In genomic region chr1:38052750-38053415, GRCh38 we compare ENCODE assay signal across 13 cellular contexts. TPM values are rescaled to one million over a fixed set of nuclear protein-coding genes. Genes with fewer than 3 reads are reported as not detected.
DNase-seq lines count a peak whose midpoint lies in the region; ATAC-seq lines count a peak whose summit lies in the region.
"Had no signal": no experiment of that assay in that cellular context is flagged by ENCODE, and none has a peak within 500 bp of the region (broad histone marks: within the 10 kb centered on the region; RNA-seq: fewer than 3 reads in every experiment).

No MANE protein-coding gene starts in this region.

- H3K27me3 ChIP-seq in Karpas-422 (ENCODE audit: low read length) (no peaks in the 10 kb centered on the region), mesendoderm (ENCODE audit: insufficient read depth, low read length, poor library complexity) (no peaks in the 10 kb centered on the region)

- H3K4me1 ChIP-seq in Karpas-422 (ENCODE audit: low read length) (peaks cover 20% of the 10 kb centered on the region), mesendoderm (ENCODE audit: control insufficient read depth, low read depth, low read length) (peaks cover 4% of the 10 kb centered on the region)

- peak; percentile 97 for DNase-seq in DMS 273 (lab: John Stamatoyannopoulos, UW; ENCODE audit: unreplicated experiment)
- no peak for DNase-seq in DMS 273 treated with DMSO at 0.1 percent for 48 hours (lab: John Stamatoyannopoulos, UW)
- DNase-seq in Karpas-422 = peak; percentile 82
- peak; percentile 62 for DNase-seq in mesendoderm
- no peak for DNase-seq in epidermal melanocyte (ENCODE audit: insufficient read length, low spot score)
- DNase-seq in NCI-H2196 treated with DMSO at 0.1 percent for 48 hours (lab: John Stamatoyannopoulos, UW; ENCODE audit: unreplicated experiment) = no peak

- no peak overlapping the region for H4K5ac ChIP-seq in mesendoderm (ENCODE audit: low read length)

- H3K4me3 ChIP-seq in Karpas-422 (ENCODE audit: low read length) (no peak overlapping the region), mesendoderm (ENCODE audit: low read length) (no peak overlapping the region)
- H3K4me3 ChIP-seq: cardiac muscle cell, suprapubic skin had no signal

- no peak overlapping the region for H2BK15ac ChIP-seq in mesendoderm (replicated peaks; ENCODE audit: low read depth)

- H3K27ac ChIP-seq in Karpas-422 (ENCODE audit: low read length) (no peak overlapping the region), mesendoderm (ENCODE audit: low read depth, low read length) (no peak overlapping the region)
- H3K27ac ChIP-seq: 22Rv1, cardiac muscle cell, suprapubic skin had no signal

- H2BK120ac ChIP-seq in mesendoderm (ENCODE audit: low read depth, low read length) = no peak overlapping the region

- H3K9me2 ChIP-seq in Karpas-422 (replicated peaks; ENCODE audit: insufficient read depth, low read length) = no peaks in the 10 kb centered on the region

- no peaks in the 10 kb centered on the region for H4K20me1 ChIP-seq in Karpas-422 (ENCODE audit: insufficient read depth, low read depth, low read length)

- no peak overlapping the region for H2AFZ ChIP-seq in Karpas-422 (ENCODE audit: low read length)

- H2BK5ac ChIP-seq in mesendoderm (ENCODE audit: low read length) = no peak overlapping the region

- H3K56ac ChIP-seq in mesendoderm (ENCODE audit: low read length) = no peak overlapping the region

- H3K36me3 ChIP-seq in Karpas-422 (ENCODE audit: insufficient read depth, low read length) (no peaks in the 10 kb centered on the region), mesendoderm (ENCODE audit: control insufficient read depth, insufficient read depth, low read length) (no peaks in the 10 kb centered on the region)
- H3K36me3 ChIP-seq: cardiac muscle cell, suprapubic skin had no signal

- H3K79me2 ChIP-seq in Karpas-422 (ENCODE audit: low read length) (no peaks in the 10 kb centered on the region), mesendoderm (ENCODE audit: control insufficient read depth, insufficient read depth, low read length) (no peaks in the 10 kb centered on the region)

- H3K9ac ChIP-seq in Karpas-422 (ENCODE audit: low read length) (no peak overlapping the region), mesendoderm (ENCODE audit: low read length) (no peak overlapping the region)

- no CpG with 5 or more reads among the region's 3 CpGs for WGBS in mesendoderm (ENCODE audit: extremely low coverage, insufficient coverage, low lambda C conversion rate)

- no peaks in the 10 kb centered on the region for H3K9me3 ChIP-seq in Karpas-422 (ENCODE audit: low read length)
- H3K9me3 ChIP-seq: suprapubic skin had no signal

- H3K4me2 ChIP-seq in Karpas-422 (ENCODE audit: low read depth, low read length, poor library complexity, severe bottlenecking) = peak overlapping the region; percentile 20
- H3K4me2 ChIP-seq in mesendoderm (ENCODE audit: low read length) = no peak overlapping the region

- H4K8ac ChIP-seq in mesendoderm (ENCODE audit: low read depth, low read length) = no peak overlapping the region

- no peak overlapping the region for H3K4ac ChIP-seq in mesendoderm (ENCODE audit: low read depth, low read length)

- no peak overlapping the region for H3K18ac ChIP-seq in mesendoderm (ENCODE audit: low read length)

- ATAC-seq in GM21528 (IDR thresholded peaks at IDR 0.05; ENCODE audit: low FRiP score, unreplicated experiment) (peak; percentile 51), GM21576 (IDR thresholded peaks at IDR 0.05; ENCODE audit: unreplicated experiment) (no peak)
- ATAC-seq: Right ventricle myocardium inferior had no signal

- no peaks in the 10 kb centered on the region for H3K79me1 ChIP-seq in mesendoderm (ENCODE audit: low read length)

- no peak overlapping the region for H2AK5ac ChIP-seq in mesendoderm (ENCODE audit: low read length)

- no peak overlapping the region for H3K23ac ChIP-seq in mesendoderm (ENCODE audit: low read length)

RNA-seq across cellular contexts. Expression of gene POU3F1, which starts 6.3 kb away (rescaled TPM):
- total RNA-seq in Karpas-422 (2014; rRNA removed; shearing (Covaris generic); ENCODE audit: low replicate concordance) = 0.07 TPM in 1 of 2 replicates, not detected in the other
- 1.2 TPM for polyA plus RNA-seq in mesendoderm (2013, experiment 1 of 2)
- polyA plus RNA-seq in mesendoderm (2013, experiment 2 of 2) = 1.3 TPM
- total RNA-seq: glomerular endothelial cell had no signal

RNA-seq across cellular contexts. Expression of gene UTP11, which starts 40.3 kb away (rescaled TPM):
- 27.3 and 31.1 TPM in 2 replicates for total RNA-seq in Karpas-422 (2014; rRNA removed; shearing (Covaris generic); ENCODE audit: low replicate concordance)
- polyA plus RNA-seq in mesendoderm (2013, experiment 1 of 2) = 93.2 TPM
- 90.6 TPM for polyA plus RNA-seq in mesendoderm (2013, experiment 2 of 2)

RNA-seq across cellular contexts. Expression of gene FHL3, which starts 47.6 kb away (rescaled TPM):
- total RNA-seq in Karpas-422 (2014; rRNA removed; shearing (Covaris generic); ENCODE audit: low replicate concordance) = 4.6 and 10.7 TPM in 2 replicates
- polyA plus RNA-seq in mesendoderm (2013, experiment 1 of 2) = 100 TPM
- polyA plus RNA-seq in mesendoderm (2013, experiment 2 of 2) = 101 TPM

Comparison
In these comparisons a context has a peak if more than half of its experiments do, and no peak if none do; other contexts are left out.
1. DNase-seq: peak in DMS 273 (single experiment), Karpas-422 (single experiment) and mesendoderm (single experiment); none in DMS 273 treated with DMSO at 0.1 percent for 48 hours (single experiment), epidermal melanocyte (single experiment) and NCI-H2196 treated with DMSO at 0.1 percent for 48 hours (single experiment).